18 cellular contexts compared by ENCODE assay signal in the genomic region with DNA sequence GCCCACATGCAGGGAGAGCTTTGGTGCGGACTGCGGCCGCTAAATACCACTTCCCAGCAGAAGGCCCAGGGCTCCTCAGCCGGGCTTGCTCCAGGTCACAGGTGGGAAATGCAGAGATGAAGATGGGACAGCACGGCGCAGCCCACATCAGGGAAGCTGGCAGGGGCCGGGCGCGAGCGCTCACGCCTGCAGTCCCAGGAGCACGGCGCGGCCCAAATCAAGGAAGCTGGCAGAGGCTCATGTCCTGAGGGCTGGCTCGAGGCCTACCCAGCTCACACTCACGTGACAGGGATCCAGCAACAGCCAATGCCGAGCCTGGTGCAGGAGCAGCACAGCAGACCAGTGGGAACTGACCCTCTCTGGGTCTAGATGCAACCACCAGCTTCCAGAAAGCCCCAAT. TPM values are rescaled to one million over a fixed set of nuclear protein-coding genes. Genes with fewer than 3 reads are reported as not detected.
DNase-seq lines count a peak whose midpoint lies in the region; ATAC-seq and TF ChIP-seq lines count a peak whose summit lies in the region.
"Had no signal": no experiment of that assay in that cellular context is flagged by ENCODE, and none has a peak within 500 bp of the region (broad histone marks: within the 10 kb centered on the region; RNA-seq: fewer than 3 reads in every experiment).

No MANE protein-coding gene starts in this region.

- H3K4me1 Mint-ChIP-seq in CD14-positive monocyte (peaks cover 60% of the 10 kb centered on the region), T-helper 17 cell (peaks cover 34% of the 10 kb centered on the region)

- H3K36me3 Mint-ChIP-seq in CD14-positive monocyte: peaks cover 52 to 64% of the 10 kb centered on the region in 2 donors
- H3K36me3 Mint-ChIP-seq in T-helper 17 cell (ENCODE audit: low read depth): no peaks in the 10 kb centered on the region
- H3K36me3 Mint-ChIP-seq: activated naive CD4-positive, alpha-beta T cell treated with anti-CD3 and anti-CD28 coated beads, Interleukin-2, amount 50 U/mL, for 72 hours had no signal

- H3K4me3 ChIP-seq in neutrophil (ENCODE audit: low read depth in 1 of 2, low read length in 1 of 2): no peak overlapping the region
- H3K4me3 ChIP-seq: SJSA1 had no signal

- peaks cover 0 to 2% (median 0%) of the 10 kb centered on the region in 7 donors for H3K9me3 Mint-ChIP-seq in CD14-positive monocyte
- H3K9me3 Mint-ChIP-seq: activated naive CD4-positive, alpha-beta T cell treated with anti-CD3 and anti-CD28 coated beads, Interleukin-2, amount 50 U/mL, for 72 hours had no signal

- H3K9me3 ChIP-seq in T-helper 17 cell (ENCODE audit: control insufficient read depth, low read length, poor library complexity, severe bottlenecking) (no peaks in the 10 kb centered on the region), neutrophil (no peaks in the 10 kb centered on the region)
- H3K9me3 ChIP-seq: SJSA1 had no signal

- H3K27ac ChIP-seq in neutrophil: peak overlapping the region; percentile 63
- H3K27ac ChIP-seq: brain microvascular endothelial cell, SJSA1 had no signal

- no peaks in the 10 kb centered on the region for H3K27me3 ChIP-seq in neutrophil
- H3K27me3 ChIP-seq: brain microvascular endothelial cell, SJSA1 had no signal

- TF ChIP-seq CTCF in CD14-positive monocyte (IDR thresholded peaks at IDR 0.05) (no peak), neutrophil (IDR thresholded peaks at IDR 0.05) (no peak), GM13976 (IDR thresholded peaks at IDR 0.05; ENCODE audit: borderline replicate concordance, control extremely low read depth, extremely low read depth, insufficient read depth, missing control alignments) (no peak)

- H3K4me1 ChIP-seq in neutrophil (ENCODE audit: control insufficient read depth in 1 of 2, insufficient read depth in 1 of 2, low read depth in 1 of 2, low read length in 1 of 2): peaks cover 47 to 63% of the 10 kb centered on the region in 2 experiments

- peak overlapping the region in 5 of 7 donors; percentile 17 to 78 (median 58) for H3K27ac Mint-ChIP-seq in CD14-positive monocyte
- peak overlapping the region; percentile 39 for H3K27ac Mint-ChIP-seq in T-helper 17 cell

- H3K27me3 Mint-ChIP-seq in CD14-positive monocyte (ENCODE audit: low read depth in 3 of 3): peaks cover 0 to 3% (median 0%) of the 10 kb centered on the region in 3 donors
- H3K27me3 Mint-ChIP-seq in T-helper 17 cell: no peaks in the 10 kb centered on the region

- ATAC-seq in T-helper 17 cell (no peak), left ventricle myocardium superior (no peak), GM21528 (IDR thresholded peaks at IDR 0.05; ENCODE audit: low FRiP score, unreplicated experiment) (no peak), HG03354 (IDR thresholded peaks at IDR 0.05; ENCODE audit: poor library complexity, severe bottlenecking, unreplicated experiment) (no peak)
- ATAC-seq: activated naive CD4-positive, alpha-beta T cell treated with anti-CD3 and anti-CD28 coated beads, Interleukin-2, amount 50 U/mL, for 72 hours; HCT116; left colon had no signal

- DNase-seq in CD14-positive monocyte (ENCODE audit: low spot score) (peak; percentile 43), T-helper 17 cell (peak in 1 of 3 donors; percentile 4), left ventricle myocardium superior (peak; percentile 34), GM13976 (ENCODE audit: low spot score) (no peak)
- no peak for DNase-seq in activated T-cell treated with anti-CD3 and anti-CD28 coated beads, Interleukin-2, amount 50 U/mL, for 48 hours
- DNase-seq: activated CD4-positive, alpha-beta T cell treated with anti-CD3 and anti-CD28 coated beads for 48 hours; brain microvascular endothelial cell; GF-D8; hippocampal formation; NCI-H2029 treated with DMSO at 0.1 percent for 48 hours; NCI-H524 had no signal

- in situ Hi-C loops in GM13976 (cut with MboI; ENCODE audit: low sequenced_read_pairs, unreplicated experiment): no loop called here

- H3K36me3 ChIP-seq in neutrophil: peaks cover 50% of the 10 kb centered on the region

- intact Hi-C loops in CD14-positive monocyte (cut with micrococcal nuclease) (no loop called here), left ventricle myocardium superior (cut with micrococcal nuclease) (no loop called here)

- H3K4me3 Mint-ChIP-seq in CD14-positive monocyte (peak overlapping the region in 1 of 2 donors; percentile 37), T-helper 17 cell (no peak overlapping the region)

RNA-seq across cellular contexts. Expression of a gene that starts 16.3 kb away (rescaled TPM):
- polyA plus RNA-seq in CD14-positive monocyte: 10 to 100 TPM; 34.1 to 34.8 TPM
- total RNA-seq in T-helper 17 cell: 10 to 100 TPM; 23.4 to 24.8 TPM
- 13.4 TPM for total RNA-seq in left ventricle myocardium superior

Comparison
In these comparisons a context has a peak if more than half of its experiments do, and no peak if none do; other contexts are left out.
1. DNase-seq: peak in CD14-positive monocyte (single experiment) and left ventricle myocardium superior (single experiment); none in activated T-cell treated with anti-CD3 and anti-CD28 coated beads, Interleukin-2, amount 50 U/mL, for 48 hours (0 of 2) and GM13976 (single experiment).